8 cellular contexts compared by ENCODE assay signal in genomic region chr4:125316781-125317525, GRCh38. TPM values are rescaled to one million over a fixed set of nuclear protein-coding genes. Genes with fewer than 3 reads are reported as not detected.
A peak's percentile ranks its signal among the peaks of the same experiment; 100 is the strongest.
DNase-seq lines count a peak whose midpoint lies in the region; ATAC-seq, FAIRE-seq and TF ChIP-seq lines count a peak whose summit lies in the region.

No MANE protein-coding gene starts in this region.

- H3K4me3 ChIP-seq in HUES6 (ENCODE audit: low read depth, low read length), result peak overlapping the region; percentile 87
- H3K4me3 ChIP-seq in bronchial epithelial cell (ENCODE audit: low read depth, low read length), result peak overlapping the region; percentile 88
- no peak overlapping the region; the same call in 1 of the 2 replicates for H3K4me3 ChIP-seq in HAP-1

- H3K36me3 Mint-ChIP-seq in CD14-positive monocyte, result peaks cover 4% of the 10 kb centered on the region in 2 donors

- intact Hi-C loops in CD14-positive monocyte (cut with micrococcal nuclease), result no loop called here

- no peak for FAIRE-seq in bronchial epithelial cell (lab: Jason Lieb, UNC)

- H3K9ac ChIP-seq in HUES6 (ENCODE audit: low read length), result peak overlapping the region; percentile 55

- no peak for ATAC-seq in left lobe of liver
- no peak for ATAC-seq in stimulated activated naive CD8-positive, alpha-beta T cell treated with anti-CD3 and anti-CD28 coated beads, Interleukin-15, amount 100 ng/mL, for 72 hours

- DNase-seq in CD14-positive monocyte (ENCODE audit: low spot score) (no peak), bronchial epithelial cell (ENCODE audit: low read depth) (peak; percentile 17), left lobe of liver (ENCODE audit: low spot score) (peak; percentile 52), KG1 (lab: John Stamatoyannopoulos, UW) (no peak), GF-D8 (lab: John Stamatoyannopoulos, UW) (no peak), HAP-1 (ENCODE audit: low spot score in 2 of 2) (no peak)
- no peak for DNase-seq in stimulated activated naive CD8-positive, alpha-beta T cell treated with anti-CD3 and anti-CD28 coated beads, Interleukin-15, amount 100 ng/mL, for 72 hours

- H3K36me3 ChIP-seq in HUES6 (ENCODE audit: control insufficient read depth, insufficient read depth, low read length), result 0 out of 2 replicates have a peak, but pooled peaks cover 3% of the 10 kb centered on the region
- no peaks in the 10 kb centered on the region for H3K36me3 ChIP-seq in bronchial epithelial cell (ENCODE audit: control insufficient read depth, insufficient read depth, low read length)
- H3K36me3 ChIP-seq in HAP-1 (replicated peaks), result no peaks in the 10 kb centered on the region; the same call in none of the 2 replicates

- peak overlapping the region in 1 of 7 donors; percentile 64 for H3K27ac Mint-ChIP-seq in CD14-positive monocyte
- no peak overlapping the region for H3K27ac Mint-ChIP-seq in stimulated activated naive CD8-positive, alpha-beta T cell treated with anti-CD3 and anti-CD28 coated beads, Interleukin-15, amount 100 ng/mL, for 72 hours

- TF ChIP-seq CTCF in CD14-positive monocyte (IDR thresholded peaks at IDR 0.05) (no peak), bronchial epithelial cell (IDR thresholded peaks at IDR 0.05; ENCODE audit: insufficient read depth, low read length, severe bottlenecking) (peak; percentile 26)

- H3K4me1 Mint-ChIP-seq in CD14-positive monocyte, result peaks cover 41% of the 10 kb centered on the region
- peaks cover 37% of the 10 kb centered on the region for H3K4me1 Mint-ChIP-seq in stimulated activated naive CD8-positive, alpha-beta T cell treated with anti-CD3 and anti-CD28 coated beads, Interleukin-15, amount 100 ng/mL, for 72 hours

- peak overlapping the region; percentile 86 to 96 for H3K4me3 Mint-ChIP-seq in CD14-positive monocyte
- H3K4me3 Mint-ChIP-seq in stimulated activated naive CD8-positive, alpha-beta T cell treated with anti-CD3 and anti-CD28 coated beads, Interleukin-15, amount 100 ng/mL, for 72 hours, result peak overlapping the region; percentile 70 to 89

- H3K27me3 ChIP-seq in HUES6 (ENCODE audit: control insufficient read depth, insufficient read depth, low read length) (peaks cover 32% of the 10 kb centered on the region), bronchial epithelial cell (ENCODE audit: control insufficient read depth, insufficient read depth, low read length) (no peaks in the 10 kb centered on the region), HAP-1 (ENCODE audit: low read depth) (no peaks in the 10 kb centered on the region)

- H3K9me3 Mint-ChIP-seq in CD14-positive monocyte, result peaks cover 0 to 41% (median 20%) of the 10 kb centered on the region in 7 donors
- H3K9me3 Mint-ChIP-seq in stimulated activated naive CD8-positive, alpha-beta T cell treated with anti-CD3 and anti-CD28 coated beads, Interleukin-15, amount 100 ng/mL, for 72 hours, result no peaks in the 10 kb centered on the region

- H3K4me1 ChIP-seq in HUES6 (ENCODE audit: control insufficient read depth, insufficient read depth, low read length) (peaks cover 14% of the 10 kb centered on the region), HAP-1 (peaks cover 13% of the 10 kb centered on the region)

- H3K9me3 ChIP-seq in HUES6 (ENCODE audit: control insufficient read depth, insufficient read depth, low read depth, low read length) (no peaks in the 10 kb centered on the region), HAP-1 (peaks cover 11% of the 10 kb centered on the region)

- peaks cover 53 to 61% (median 59%) of the 10 kb centered on the region in 3 donors for H3K27me3 Mint-ChIP-seq in CD14-positive monocyte (ENCODE audit: low read depth in 3 of 3)
- H3K27me3 Mint-ChIP-seq in stimulated activated naive CD8-positive, alpha-beta T cell treated with anti-CD3 and anti-CD28 coated beads, Interleukin-15, amount 100 ng/mL, for 72 hours, result peaks cover 65% of the 10 kb centered on the region

- in situ Hi-C loops in HAP-1 (cut with MboI; ENCODE audit: low sequenced_read_pairs), result loop anchor here (10.0 to 25.0 kb wide), 3 partner anchors 428 to 1270 kb away; no protein-coding TSS in a partner anchor

- no peak overlapping the region for H3K27ac ChIP-seq in HUES6 (ENCODE audit: low read depth, low read length)

RNA-seq across cellular contexts. Expression of gene FAT4, which starts 2.2 kb away (rescaled TPM):
- polyA plus RNA-seq in CD14-positive monocyte, result not detected
- total RNA-seq in bronchial epithelial cell (2.0 and 2.1 TPM in 2 replicates), left lobe of liver (3.9 TPM)

Comparison
In these comparisons a context has a peak if more than half of its experiments do, and no peak if none do; other contexts are left out.
1. DNase-seq: peak in bronchial epithelial cell (single experiment) and left lobe of liver (single experiment); none in CD14-positive monocyte (single experiment), stimulated activated naive CD8-positive, alpha-beta T cell treated with anti-CD3 and anti-CD28 coated beads, Interleukin-15, amount 100 ng/mL, for 72 hours (0 of 2), KG1 (single experiment), GF-D8 (single experiment) and HAP-1 (0 of 2).